38 cellular contexts compared by ENCODE assay signal in the genomic region with DNA sequence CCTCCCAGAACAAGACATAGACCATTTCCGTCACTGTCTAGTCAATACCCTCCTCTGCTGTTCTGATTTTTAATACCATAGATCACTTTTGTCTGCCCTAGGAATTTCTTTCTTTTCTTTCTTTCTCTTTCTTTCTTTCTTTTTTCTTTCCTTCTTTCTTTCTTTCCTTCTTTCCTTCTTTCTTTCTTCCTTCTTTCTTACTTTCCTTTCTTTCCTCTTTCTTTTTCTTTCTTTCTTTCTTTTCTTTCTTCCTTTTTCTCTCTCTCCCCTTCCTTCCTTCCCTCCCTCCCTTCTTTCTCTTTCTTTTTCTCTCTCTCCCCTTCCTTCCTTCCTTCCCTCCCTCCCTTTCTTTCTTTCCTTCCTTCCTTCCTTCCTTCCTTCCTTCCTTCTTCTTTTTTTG.
"Had no signal": no experiment of that assay in that cellular context is flagged by ENCODE, and none has a peak within 500 bp of the region (broad histone marks: within the 10 kb centered on the region; RNA-seq: fewer than 3 reads in every experiment).

No MANE protein-coding gene starts in this region.

- H3K4me3 Mint-ChIP-seq: activated naive CD4-positive, alpha-beta T cell treated with anti-CD3 and anti-CD28 coated beads for 36 hours; activated naive CD4-positive, alpha-beta T cell treated with anti-CD3 and anti-CD28 coated beads, Interleukin-2, amount 10 ng/mL, durations not matched to agents 7 days and 5 days; activated naive CD4-positive, alpha-beta T cell treated with anti-CD3 and anti-CD28 coated beads, Interleukin-2, amount 50 U/mL, for 24 hours; activated naive CD8-positive, alpha-beta T cell; activated naive CD8-positive, alpha-beta T cell treated with anti-CD3 and anti-CD28 coated beads for 36 hours; activated naive CD8-positive, alpha-beta T cell treated with anti-CD3 and anti-CD28 coated beads, Interleukin-2, amount 10 ng/mL, durations not matched to agents 7 days and 5 days; activated naive CD8-positive, alpha-beta T cell treated with anti-CD3 and anti-CD28 coated beads, Interleukin-2, amount 50 U/mL, for 24 hours; activated T-cell treated with anti-CD3 and anti-CD28 coated beads, Interleukin-2, amount 50 U/mL, for 24 hours; activated T-cell treated with anti-CD3 and anti-CD28 coated beads, Interleukin-2, amount 50 U/mL, for 4 hours; activated T-cell treated with anti-CD3 and anti-CD28 coated beads, Interleukin-2, amount 50 U/mL, for 72 hours; activated T-helper 17 cell treated with anti-CD3 and anti-CD28 coated beads, Interleukin-2, amount 50 U/mL, for 72 hours; brain; central memory CD8-positive, alpha-beta T cell had no signal

- H3K4me1 Mint-ChIP-seq: activated naive CD4-positive, alpha-beta T cell treated with anti-CD3 and anti-CD28 coated beads, Interleukin-2, amount 10 ng/mL, durations not matched to agents 7 days and 5 days; activated naive CD4-positive, alpha-beta T cell treated with anti-CD3 and anti-CD28 coated beads, Interleukin-2, amount 50 U/mL, for 24 hours; activated naive CD8-positive, alpha-beta T cell treated with anti-CD3 and anti-CD28 coated beads for 36 hours; activated naive CD8-positive, alpha-beta T cell treated with anti-CD3 and anti-CD28 coated beads, Interleukin-2, amount 10 ng/mL, durations not matched to agents 7 days and 5 days; activated naive CD8-positive, alpha-beta T cell treated with anti-CD3 and anti-CD28 coated beads, Interleukin-2, amount 50 U/mL, for 24 hours; central memory CD8-positive, alpha-beta T cell had no signal

- H3K27me3 ChIP-seq: ascending aorta, body of pancreas had no signal

- H3K9me3 ChIP-seq: adrenal gland, ascending aorta, body of pancreas, breast epithelium had no signal

- H3K27ac Mint-ChIP-seq: activated naive CD4-positive, alpha-beta T cell treated with anti-CD3 and anti-CD28 coated beads for 36 hours; activated naive CD4-positive, alpha-beta T cell treated with anti-CD3 and anti-CD28 coated beads, Interleukin-2, amount 10 ng/mL, durations not matched to agents 7 days and 5 days; activated naive CD4-positive, alpha-beta T cell treated with anti-CD3 and anti-CD28 coated beads, Interleukin-2, amount 50 U/mL, for 24 hours; activated naive CD4-positive, alpha-beta T cell treated with anti-CD3 and anti-CD28 coated beads, Interleukin-2, amount 50 U/mL, for 72 hours; activated naive CD8-positive, alpha-beta T cell; activated naive CD8-positive, alpha-beta T cell treated with anti-CD3 and anti-CD28 coated beads for 36 hours; activated naive CD8-positive, alpha-beta T cell treated with anti-CD3 and anti-CD28 coated beads, Interleukin-2, amount 10 ng/mL, durations not matched to agents 7 days and 5 days; activated naive CD8-positive, alpha-beta T cell treated with anti-CD3 and anti-CD28 coated beads, Interleukin-2, amount 50 U/mL, for 24 hours; activated T-cell treated with anti-CD3 and anti-CD28 coated beads, Interleukin-2, amount 50 U/mL, for 24 hours; activated T-cell treated with anti-CD3 and anti-CD28 coated beads, Interleukin-2, amount 50 U/mL, for 72 hours; activated T-helper 17 cell treated with anti-CD3 and anti-CD28 coated beads, Interleukin-2, amount 50 U/mL, for 72 hours; activated T-helper 2 cell treated with anti-CD3 and anti-CD28 coated beads, Interferon-gamma antibody, Interleukin-2, Interleukin-4, amounts not matched to agents 10 μg/mL and 5 μg/mL and 100 μg/mL, durations not matched to agents 14 hours and 24 hours and 36 hours; brain had no signal

- FAIRE-seq: astrocyte had no signal

- H3K27ac ChIP-seq: adrenal gland, ascending aorta, body of pancreas, brain microvascular endothelial cell, breast epithelium, cardiac muscle cell had no signal

- H3K36me3 ChIP-seq: adrenal gland, ascending aorta, brain microvascular endothelial cell, breast epithelium, cardiac muscle cell had no signal

- H3K9me3 Mint-ChIP-seq: activated naive CD4-positive, alpha-beta T cell treated with anti-CD3 and anti-CD28 coated beads for 36 hours; activated naive CD4-positive, alpha-beta T cell treated with anti-CD3 and anti-CD28 coated beads, Interleukin-2, amount 10 ng/mL, durations not matched to agents 7 days and 5 days; activated naive CD4-positive, alpha-beta T cell treated with anti-CD3 and anti-CD28 coated beads, Interleukin-2, amount 50 U/mL, for 72 hours; activated naive CD8-positive, alpha-beta T cell treated with anti-CD3 and anti-CD28 coated beads for 36 hours; activated naive CD8-positive, alpha-beta T cell treated with anti-CD3 and anti-CD28 coated beads, Interleukin-2, amount 10 ng/mL, durations not matched to agents 7 days and 5 days; activated naive CD8-positive, alpha-beta T cell treated with anti-CD3 and anti-CD28 coated beads, Interleukin-2, amount 50 U/mL, for 24 hours; activated T-cell treated with anti-CD3 and anti-CD28 coated beads, Interleukin-2, amount 50 U/mL, for 24 hours; activated T-cell treated with anti-CD3 and anti-CD28 coated beads, Interleukin-2, amount 50 U/mL, for 72 hours; activated T-helper 17 cell treated with anti-CD3 and anti-CD28 coated beads, Interleukin-2, amount 50 U/mL, for 72 hours; activated T-helper 2 cell treated with anti-CD3 and anti-CD28 coated beads, Interferon-gamma antibody, Interleukin-2, Interleukin-4, amounts not matched to agents 10 μg/mL and 5 μg/mL and 100 μg/mL, durations not matched to agents 14 hours and 24 hours and 36 hours; central memory CD8-positive, alpha-beta T cell had no signal

- H3K4me3 ChIP-seq: adrenal gland, ascending aorta, body of pancreas, breast epithelium, cardiac muscle cell had no signal

- H3K36me3 Mint-ChIP-seq: activated naive CD4-positive, alpha-beta T cell treated with anti-CD3 and anti-CD28 coated beads, Interleukin-2, amount 10 ng/mL, durations not matched to agents 7 days and 5 days; activated naive CD4-positive, alpha-beta T cell treated with anti-CD3 and anti-CD28 coated beads, Interleukin-2, amount 50 U/mL, for 24 hours; activated naive CD4-positive, alpha-beta T cell treated with anti-CD3 and anti-CD28 coated beads, Interleukin-2, amount 50 U/mL, for 72 hours; activated naive CD8-positive, alpha-beta T cell; activated naive CD8-positive, alpha-beta T cell treated with anti-CD3 and anti-CD28 coated beads for 36 hours; activated naive CD8-positive, alpha-beta T cell treated with anti-CD3 and anti-CD28 coated beads, Interleukin-2, amount 10 ng/mL, durations not matched to agents 7 days and 5 days; brain had no signal

- ATAC-seq: activated naive CD4-positive, alpha-beta T cell treated with anti-CD3 and anti-CD28 coated beads, Interleukin-2, amount 50 U/mL, for 72 hours; activated naive CD8-positive, alpha-beta T cell treated with anti-CD3 and anti-CD28 coated beads, Interleukin-2, amount 50 U/mL, for 24 hours; activated T-cell treated with anti-CD3 and anti-CD28 coated beads, Interleukin-2, amount 50 U/mL, for 4 hours; activated T-cell treated with anti-CD3 and anti-CD28 coated beads, Interleukin-2, amount 50 U/mL, for 72 hours; activated T-helper 17 cell treated with anti-CD3 and anti-CD28 coated beads, Interleukin-2, amount 50 U/mL, for 72 hours; body of pancreas had no signal

- H3K4me1 ChIP-seq: adrenal gland, ascending aorta, body of pancreas, breast epithelium had no signal

- DNase-seq: activated effector memory CD4-positive, alpha-beta T cell treated with anti-CD3 and anti-CD28 coated beads, Interleukin-2, amount 50 U/mL, for 16 hours; activated effector memory CD4-positive, alpha-beta T cell treated with Interleukin-2 at 50 U/mL for 16 hours; activated gamma-delta T cell; activated gamma-delta T cell treated with Interleukin-2 at 50 U/mL for 16 hours; activated naive CD4-positive, alpha-beta T cell; activated naive CD4-positive, alpha-beta T cell treated with anti-CD3 and anti-CD28 coated beads for 36 hours; activated naive CD4-positive, alpha-beta T cell treated with anti-CD3 and anti-CD28 coated beads, Interleukin-2, amount 10 ng/mL, durations not matched to agents 7 days and 5 days; activated naive CD4-positive, alpha-beta T cell treated with anti-CD3 and anti-CD28 coated beads, Interleukin-2, amount 50 U/mL, for 16 hours; activated naive CD4-positive, alpha-beta T cell treated with Interleukin-2 at 50 U/mL for 16 hours; activated naive CD8-positive, alpha-beta T cell treated with anti-CD3 and anti-CD28 coated beads for 36 hours; activated naive CD8-positive, alpha-beta T cell treated with anti-CD3 and anti-CD28 coated beads, Interleukin-2, amount 10 ng/mL, durations not matched to agents 7 days and 5 days; activated naive CD8-positive, alpha-beta T cell treated with anti-CD3 and anti-CD28 coated beads, Interleukin-2, amount 50 U/mL, for 24 hours; activated T-cell treated with anti-CD3 and anti-CD28 coated beads, Interleukin-2, amount 50 U/mL, for 1 hour; activated T-cell treated with anti-CD3 and anti-CD28 coated beads, Interleukin-2, amount 50 U/mL, for 24 hours; activated T-cell treated with anti-CD3 and anti-CD28 coated beads, Interleukin-2, amount 50 U/mL, for 4 hours; activated T-cell treated with anti-CD3 and anti-CD28 coated beads, Interleukin-2, amount 50 U/mL, for 48 hours; activated T-cell treated with anti-CD3 and anti-CD28 coated beads, Interleukin-2, amount 50 U/mL, for 72 hours; adrenal gland; amniotic stem cell; amygdala; anterior cingulate cortex; aorta; body of pancreas; brain microvascular endothelial cell; caudate nucleus; central memory CD4-positive, alpha-beta T cell; cerebellar nuclear complex had no signal
